15 cellular contexts compared by ENCODE assay signal in the genomic region with DNA sequence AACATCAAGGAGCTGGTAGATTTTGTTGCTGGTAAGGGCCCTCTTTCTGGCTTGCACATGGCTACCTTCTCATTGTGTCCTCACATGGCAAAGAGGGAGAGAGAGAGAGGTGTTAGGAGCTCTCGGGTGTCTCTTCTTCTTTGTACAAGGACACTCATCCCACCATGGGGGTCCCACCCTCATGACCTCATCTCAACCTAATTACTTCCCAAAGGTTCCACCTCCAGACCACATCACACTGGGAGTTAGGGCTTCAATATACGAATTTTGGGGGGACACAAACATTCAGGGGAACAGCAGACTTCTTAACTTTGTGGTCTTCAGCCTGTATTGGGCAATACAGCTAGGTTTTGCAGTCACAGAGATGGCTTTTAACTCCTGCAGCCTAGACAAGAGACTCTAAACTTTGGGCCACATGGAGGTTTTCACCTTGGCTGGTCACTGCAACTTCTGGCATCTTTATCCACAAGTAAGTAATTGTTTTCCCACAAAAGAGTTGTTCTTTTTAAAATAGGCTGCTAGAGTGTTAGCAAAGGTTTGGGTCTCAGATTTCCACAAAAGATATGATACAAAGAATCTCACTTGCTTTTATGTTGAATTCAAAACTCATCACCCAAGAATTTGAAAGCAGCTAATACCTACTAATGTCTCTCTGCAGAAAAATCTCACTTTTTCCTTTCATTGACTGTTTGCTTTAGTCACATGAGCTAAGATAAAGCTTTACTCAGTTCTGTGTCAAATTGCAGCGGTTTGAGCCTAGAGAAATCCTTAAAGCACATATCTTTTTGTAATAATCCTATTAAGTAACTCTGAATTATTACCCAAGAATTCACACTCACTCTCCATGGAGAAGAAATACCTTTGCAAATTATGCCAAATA.
"Had no signal": no experiment of that assay in that cellular context is flagged by ENCODE, and none has a peak within 500 bp of the region (broad histone marks: within the 10 kb centered on the region; RNA-seq: fewer than 3 reads in every experiment).

No MANE protein-coding gene starts in this region.

- FAIRE-seq: endothelial cell of umbilical vein, kidney had no signal

- ATAC-seq: activated naive CD4-positive, alpha-beta T cell treated with anti-CD3 and anti-CD28 coated beads, Interleukin-2, amount 50 U/mL, for 72 hours; gastroesophageal sphincter; left ventricle myocardium superior; stimulated activated naive CD8-positive, alpha-beta T cell treated with anti-CD3 and anti-CD28 coated beads, Interleukin-15, Interleukin-2, amounts not matched to agents 100 U/mL and 50 U/mL, for 24 hours had no signal

- H3K36me3 ChIP-seq: breast epithelium, gastroesophageal sphincter, upper lobe of left lung had no signal

- H3K27ac Mint-ChIP-seq: activated naive CD4-positive, alpha-beta T cell treated with anti-CD3 and anti-CD28 coated beads, Interleukin-2, amount 50 U/mL, for 72 hours had no signal

- H3K27me3 ChIP-seq: breast epithelium, gastroesophageal sphincter, upper lobe of left lung had no signal

- H3K4me3 ChIP-seq: breast epithelium, gastroesophageal sphincter, upper lobe of left lung had no signal

- H3K4me3 Mint-ChIP-seq: neural crest cell had no signal

- H3K27ac ChIP-seq: breast epithelium, gastroesophageal sphincter, upper lobe of left lung, VCaP had no signal

- H3K4me1 ChIP-seq: breast epithelium had no signal

- H3K9me3 ChIP-seq: breast epithelium, gastroesophageal sphincter, upper lobe of left lung had no signal

- H3K9me3 Mint-ChIP-seq: neural crest cell had no signal

- DNase-seq: activated CD4-positive, alpha-beta T cell treated with anti-CD3 and anti-CD28 coated beads for 4 hours; amygdala; kidney; left ventricle myocardium superior; stimulated activated CD4-positive, alpha-beta T cell treated with anti-CD3 and anti-CD28 coated beads, Interleukin-4, amount 100 ng/mL, for 1 hour; stimulated activated CD8-positive, alpha-beta memory T cell treated with anti-CD3 and anti-CD28 coated beads, Interleukin-4, amount 100 ng/mL, for 48 hours; stimulated activated naive CD8-positive, alpha-beta T cell treated with anti-CD3 and anti-CD28 coated beads, Interleukin-15, Interleukin-2, amounts not matched to agents 100 U/mL and 50 U/mL, for 24 hours; T-helper 9 cell; upper lobe of left lung had no signal
